In the genomic region with DNA sequence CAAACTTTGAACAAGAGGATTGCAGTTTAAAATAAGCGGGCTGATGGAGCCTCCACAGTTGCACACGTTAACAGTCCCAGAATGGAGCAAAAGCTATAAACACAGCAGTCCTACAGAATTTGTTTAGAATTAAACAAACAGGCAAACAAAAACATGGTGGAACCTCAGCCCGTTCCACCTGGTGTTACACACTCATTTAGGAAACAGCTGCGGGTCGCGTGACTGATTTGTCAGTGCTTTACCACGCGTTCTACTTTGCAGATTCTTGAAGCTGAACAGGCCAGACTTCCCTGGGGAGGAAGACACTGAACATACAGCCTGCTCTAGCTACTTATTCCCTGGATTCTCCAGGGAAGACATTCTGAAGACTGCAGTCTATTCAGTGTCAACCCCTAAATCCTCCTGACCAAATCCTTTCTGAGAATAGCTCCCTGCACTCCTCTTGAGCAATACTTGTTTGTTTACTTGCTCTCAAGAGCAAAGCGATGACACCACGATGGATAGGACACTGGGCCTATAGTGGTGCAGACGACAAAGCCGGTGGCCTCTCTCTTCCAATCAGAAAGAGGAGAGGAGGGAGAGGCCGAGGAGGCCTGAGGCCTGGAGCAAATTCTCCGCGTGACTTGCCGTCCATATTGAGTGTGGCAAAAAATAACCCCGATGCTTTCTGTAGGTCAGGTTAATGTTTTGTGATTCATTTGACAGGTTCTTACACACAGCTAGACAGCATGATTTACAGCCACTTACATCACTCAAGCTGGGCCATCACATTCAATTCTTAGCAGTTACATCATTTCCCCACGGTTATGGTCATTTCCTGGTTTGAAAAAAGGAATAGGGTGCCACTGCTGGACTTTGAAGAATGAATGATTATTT, we compare ENCODE assay signal across 1 cellular context.
TF ChIP-seq lines count a peak whose summit lies in the region.

No MANE protein-coding gene starts in this region.

TF ChIP-seq in WTC11, 78 proteins besides CTCF, POLR2A, EP300 and RAD21 (continued from another document):
- TF ChIP-seq, protein P1, sequence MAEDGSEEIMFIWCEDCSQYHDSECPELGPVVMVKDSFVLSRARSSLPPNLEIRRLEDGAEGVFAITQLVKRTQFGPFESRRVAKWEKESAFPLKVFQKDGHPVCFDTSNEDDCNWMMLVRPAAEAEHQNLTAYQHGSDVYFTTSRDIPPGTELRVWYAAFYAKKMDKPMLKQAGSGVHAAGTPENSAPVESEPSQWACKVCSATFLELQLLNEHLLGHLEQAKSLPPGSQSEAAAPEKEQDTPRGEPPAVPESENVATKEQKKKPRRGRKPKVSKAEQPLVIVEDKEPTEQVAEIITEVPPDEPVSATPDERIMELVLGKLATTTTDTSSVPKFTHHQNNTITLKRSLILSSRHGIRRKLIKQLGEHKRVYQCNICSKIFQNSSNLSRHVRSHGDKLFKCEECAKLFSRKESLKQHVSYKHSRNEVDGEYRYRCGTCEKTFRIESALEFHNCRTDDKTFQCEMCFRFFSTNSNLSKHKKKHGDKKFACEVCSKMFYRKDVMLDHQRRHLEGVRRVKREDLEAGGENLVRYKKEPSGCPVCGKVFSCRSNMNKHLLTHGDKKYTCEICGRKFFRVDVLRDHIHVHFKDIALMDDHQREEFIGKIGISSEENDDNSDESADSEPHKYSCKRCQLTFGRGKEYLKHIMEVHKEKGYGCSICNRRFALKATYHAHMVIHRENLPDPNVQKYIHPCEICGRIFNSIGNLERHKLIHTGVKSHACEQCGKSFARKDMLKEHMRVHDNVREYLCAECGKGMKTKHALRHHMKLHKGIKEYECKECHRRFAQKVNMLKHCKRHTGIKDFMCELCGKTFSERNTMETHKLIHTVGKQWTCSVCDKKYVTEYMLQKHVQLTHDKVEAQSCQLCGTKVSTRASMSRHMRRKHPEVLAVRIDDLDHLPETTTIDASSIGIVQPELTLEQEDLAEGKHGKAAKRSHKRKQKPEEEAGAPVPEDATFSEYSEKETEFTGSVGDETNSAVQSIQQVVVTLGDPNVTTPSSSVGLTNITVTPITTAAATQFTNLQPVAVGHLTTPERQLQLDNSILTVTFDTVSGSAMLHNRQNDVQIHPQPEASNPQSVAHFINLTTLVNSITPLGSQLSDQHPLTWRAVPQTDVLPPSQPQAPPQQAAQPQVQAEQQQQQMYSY (CRISPR knock-in tag; IDR thresholded peaks at IDR 0.05), result no peak
- TF ChIP-seq SMAD4 (CRISPR knock-in tag; IDR thresholded peaks at IDR 0.05) (no peak), KAT7 (CRISPR knock-in tag; IDR thresholded peaks at IDR 0.05; ENCODE audit: borderline replicate concordance) (no peak), E2F1 (CRISPR knock-in tag; IDR thresholded peaks at IDR 0.05) (no peak), FOXK1 (CRISPR knock-in tag; IDR thresholded peaks at IDR 0.05) (peak; percentile 98), ZNF232 (CRISPR knock-in tag; IDR thresholded peaks at IDR 0.05) (no peak), ZNF512 (CRISPR knock-in tag; IDR thresholded peaks at IDR 0.05; ENCODE audit: borderline replicate concordance) (no peak), IRF2 (CRISPR knock-in tag; IDR thresholded peaks at IDR 0.05; ENCODE audit: borderline replicate concordance, low read depth) (no peak), OVOL2 (CRISPR knock-in tag; IDR thresholded peaks at IDR 0.05; ENCODE audit: borderline replicate concordance) (no peak), ZNF416 (CRISPR knock-in tag; IDR thresholded peaks at IDR 0.05) (no peak), GABPB1 (CRISPR knock-in tag; IDR thresholded peaks at IDR 0.05) (peak; percentile 100), JAZF1 (CRISPR knock-in tag; IDR thresholded peaks at IDR 0.05) (no peak), NR3C1 (CRISPR knock-in tag; conservative IDR thresholded peaks at IDR 0.05; ENCODE audit: low read depth) (no peak), USF2 (CRISPR knock-in tag; IDR thresholded peaks at IDR 0.05) (peak; percentile 86), NFYB (CRISPR knock-in tag; conservative IDR thresholded peaks at IDR 0.05; ENCODE audit: low read depth) (peak; percentile 91), ZNF425 (CRISPR knock-in tag; conservative IDR thresholded peaks at IDR 0.05) (no peak), MYBL2 (CRISPR knock-in tag; IDR thresholded peaks at IDR 0.05) (no peak), CBFB (CRISPR knock-in tag; IDR thresholded peaks at IDR 0.05; ENCODE audit: low read depth) (no peak)
- TF ChIP-seq, protein P2, sequence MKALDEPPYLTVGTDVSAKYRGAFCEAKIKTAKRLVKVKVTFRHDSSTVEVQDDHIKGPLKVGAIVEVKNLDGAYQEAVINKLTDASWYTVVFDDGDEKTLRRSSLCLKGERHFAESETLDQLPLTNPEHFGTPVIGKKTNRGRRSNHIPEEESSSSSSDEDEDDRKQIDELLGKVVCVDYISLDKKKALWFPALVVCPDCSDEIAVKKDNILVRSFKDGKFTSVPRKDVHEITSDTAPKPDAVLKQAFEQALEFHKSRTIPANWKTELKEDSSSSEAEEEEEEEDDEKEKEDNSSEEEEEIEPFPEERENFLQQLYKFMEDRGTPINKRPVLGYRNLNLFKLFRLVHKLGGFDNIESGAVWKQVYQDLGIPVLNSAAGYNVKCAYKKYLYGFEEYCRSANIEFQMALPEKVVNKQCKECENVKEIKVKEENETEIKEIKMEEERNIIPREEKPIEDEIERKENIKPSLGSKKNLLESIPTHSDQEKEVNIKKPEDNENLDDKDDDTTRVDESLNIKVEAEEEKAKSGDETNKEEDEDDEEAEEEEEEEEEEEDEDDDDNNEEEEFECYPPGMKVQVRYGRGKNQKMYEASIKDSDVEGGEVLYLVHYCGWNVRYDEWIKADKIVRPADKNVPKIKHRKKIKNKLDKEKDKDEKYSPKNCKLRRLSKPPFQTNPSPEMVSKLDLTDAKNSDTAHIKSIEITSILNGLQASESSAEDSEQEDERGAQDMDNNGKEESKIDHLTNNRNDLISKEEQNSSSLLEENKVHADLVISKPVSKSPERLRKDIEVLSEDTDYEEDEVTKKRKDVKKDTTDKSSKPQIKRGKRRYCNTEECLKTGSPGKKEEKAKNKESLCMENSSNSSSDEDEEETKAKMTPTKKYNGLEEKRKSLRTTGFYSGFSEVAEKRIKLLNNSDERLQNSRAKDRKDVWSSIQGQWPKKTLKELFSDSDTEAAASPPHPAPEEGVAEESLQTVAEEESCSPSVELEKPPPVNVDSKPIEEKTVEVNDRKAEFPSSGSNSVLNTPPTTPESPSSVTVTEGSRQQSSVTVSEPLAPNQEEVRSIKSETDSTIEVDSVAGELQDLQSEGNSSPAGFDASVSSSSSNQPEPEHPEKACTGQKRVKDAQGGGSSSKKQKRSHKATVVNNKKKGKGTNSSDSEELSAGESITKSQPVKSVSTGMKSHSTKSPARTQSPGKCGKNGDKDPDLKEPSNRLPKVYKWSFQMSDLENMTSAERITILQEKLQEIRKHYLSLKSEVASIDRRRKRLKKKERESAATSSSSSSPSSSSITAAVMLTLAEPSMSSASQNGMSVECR (CRISPR knock-in tag; IDR thresholded peaks at IDR 0.05; ENCODE audit: borderline replicate concordance), result no peak
- TF ChIP-seq, protein P3, sequence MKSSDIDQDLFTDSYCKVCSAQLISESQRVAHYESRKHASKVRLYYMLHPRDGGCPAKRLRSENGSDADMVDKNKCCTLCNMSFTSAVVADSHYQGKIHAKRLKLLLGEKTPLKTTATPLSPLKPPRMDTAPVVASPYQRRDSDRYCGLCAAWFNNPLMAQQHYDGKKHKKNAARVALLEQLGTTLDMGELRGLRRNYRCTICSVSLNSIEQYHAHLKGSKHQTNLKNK (CRISPR knock-in tag; IDR thresholded peaks at IDR 0.05), result no peak
- TF ChIP-seq, protein P4, sequence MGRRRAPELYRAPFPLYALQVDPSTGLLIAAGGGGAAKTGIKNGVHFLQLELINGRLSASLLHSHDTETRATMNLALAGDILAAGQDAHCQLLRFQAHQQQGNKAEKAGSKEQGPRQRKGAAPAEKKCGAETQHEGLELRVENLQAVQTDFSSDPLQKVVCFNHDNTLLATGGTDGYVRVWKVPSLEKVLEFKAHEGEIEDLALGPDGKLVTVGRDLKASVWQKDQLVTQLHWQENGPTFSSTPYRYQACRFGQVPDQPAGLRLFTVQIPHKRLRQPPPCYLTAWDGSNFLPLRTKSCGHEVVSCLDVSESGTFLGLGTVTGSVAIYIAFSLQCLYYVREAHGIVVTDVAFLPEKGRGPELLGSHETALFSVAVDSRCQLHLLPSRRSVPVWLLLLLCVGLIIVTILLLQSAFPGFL (CRISPR knock-in tag; IDR thresholded peaks at IDR 0.05; ENCODE audit: borderline replicate concordance), result no peak
